8 cellular contexts compared by ENCODE assay signal in genomic region chr17:81518113-81518784, GRCh38. TPM values are rescaled to one million over a fixed set of nuclear protein-coding genes. Genes with fewer than 3 reads are reported as not detected.
A peak's percentile ranks its signal among the peaks of the same experiment; 100 is the strongest.
DNase-seq lines count a peak whose midpoint lies in the region; ATAC-seq and TF ChIP-seq lines count a peak whose summit lies in the region.

No MANE protein-coding gene starts in this region.

- H3K36me3 ChIP-seq in mucosa of stomach (ENCODE audit: control insufficient read depth, insufficient read depth, low read length) (no peaks in the 10 kb centered on the region), A673 (ENCODE audit: insufficient read depth, low read length, poor library complexity, severe bottlenecking) (no peaks in the 10 kb centered on the region)

- H3K27me3 ChIP-seq in AG04450 (ENCODE audit: control insufficient read depth, insufficient read depth, low read length) (peaks cover 2% of the 10 kb centered on the region), mucosa of stomach (ENCODE audit: control insufficient read depth, insufficient read depth, low read length) (peaks cover 9% of the 10 kb centered on the region), A673 (replicated peaks; ENCODE audit: insufficient read depth, low read depth, low read length, poor library complexity) (no peaks in the 10 kb centered on the region)

- BruUV-seq in A673 (replicated peaks; lab: Mats Ljungman, UMichigan) = no TSS peak

- H3K4me1 ChIP-seq in mucosa of stomach (ENCODE audit: control insufficient read depth, insufficient read depth, low read length) (peaks cover 49% of the 10 kb centered on the region), A673 (ENCODE audit: insufficient read depth, low read length, poor library complexity, severe bottlenecking) (peaks cover 21% of the 10 kb centered on the region)

- H3K9me3 ChIP-seq in AG04450 (ENCODE audit: control insufficient read depth, insufficient read depth, low read length) (no peaks in the 10 kb centered on the region; the same call in 1 of the 2 replicates), mucosa of stomach (ENCODE audit: control insufficient read depth, low read length) (no peaks in the 10 kb centered on the region), A673 (ENCODE audit: low read depth, low read length, poor library complexity, severe bottlenecking) (no peaks in the 10 kb centered on the region)

- peak overlapping the region; percentile 22 for H3K9ac ChIP-seq in mucosa of stomach (ENCODE audit: low read length)

- intact Hi-C loops in A673 (cut with micrococcal nuclease; ENCODE audit: unreplicated experiment) = loop anchor here (5.0 to 10.0 kb wide), 2 partner anchors 34 to 87 kb away; partner anchors contain the start of gene FAAP100

- TF ChIP-seq CTCF in AG04450 (IDR thresholded peaks at IDR 0.05; ENCODE audit: low read depth, low read length) (no peak), HFF-Myc (IDR thresholded peaks at IDR 0.05; ENCODE audit: low read depth, low read length, missing control alignments) (no peak), A673 (conservative IDR thresholded peaks at IDR 0.05; ENCODE audit: low read depth, low read length) (no peak)

- DNase-seq in AG04450 (ENCODE audit: low read depth, low spot score) (no peak), HFF-Myc (ENCODE audit: extremely low read depth, low read depth) (no peak), T47D (ENCODE audit: low read depth in 1 of 2, low spot score in 1 of 2) (peak; percentile 62 to 84), RPMI8226 (no peak), GM19240 (ENCODE audit: insufficient read length, low spot score) (no peak), A673 (ENCODE audit: low spot score) (no peak)

- H3K27ac ChIP-seq in AG04450 (ENCODE audit: low read depth, low read length) (peak overlapping the region; percentile 11), A673 (ENCODE audit: low read depth, low read length, poor library complexity, severe bottlenecking) (no peak overlapping the region)

- H3K4me3 ChIP-seq in AG04450 (ENCODE audit: low read depth, low read length) (peak overlapping the region; percentile 51), HFF-Myc (replicated peaks; ENCODE audit: low read depth, low read length) (peak overlapping the region; percentile 33), mucosa of stomach (ENCODE audit: low read length) (no peak overlapping the region), A673 (ENCODE audit: low read depth, low read length, poor library complexity, severe bottlenecking) (no peak overlapping the region)

- POLR2A ChIA-PET in AG04450 (lab: Yijun Ruan, JAX) = interaction anchor here (0.8 to 1.0 kb wide), 2 partner anchors 20 to 123 kb away, joined by 3 read pairs; partner anchors contain the start of gene BAHCC1
- POLR2A ChIA-PET in A673 (lab: Charles Lee; ENCODE audit: low non-redundant PET) = no interaction called here

- CTCF ChIA-PET in AG04450 (lab: Charles Lee) = interaction anchor here (0.6 to 2.7 kb wide), 2 partner anchors 69 to 83 kb away, joined by 7 to 19 read pairs; no protein-coding TSS in a partner anchor
- CTCF ChIA-PET in A673 (lab: Charles Lee) = no interaction called here

- no peak for ATAC-seq in GM18502 (IDR thresholded peaks at IDR 0.05; ENCODE audit: poor library complexity, unreplicated experiment)

- in situ Hi-C loops in T47D (cut with HindIII; ENCODE audit: low pct_unique_long_range_greater_than_20kb, low sequenced_read_pairs) = no loop called here

RNA-seq across cellular contexts. Expression of gene ACTG1, which starts 5.7 kb away (rescaled TPM):
- polyA plus RNA-seq in AG04450 (2011; rRNA removed) = 2,721 and 3,607 TPM in 2 replicates
- 3,368 and 4,319 TPM in 2 replicates for polyA minus RNA-seq in AG04450 (2011; rRNA and poly(A)+ RNA removed)
- 2,855 and 3,247 TPM in 2 replicates for total RNA-seq in A673 (2021)

RNA-seq across cellular contexts. Expression of gene FSCN2, which starts 9.9 kb away (rescaled TPM):
- 0.26 and 0.41 TPM in 2 replicates for polyA plus RNA-seq in AG04450 (2011; rRNA removed)
- polyA minus RNA-seq in AG04450 (2011; rRNA and poly(A)+ RNA removed) = 1.0 TPM in 1 of 2 replicates, not detected in the other
- total RNA-seq in A673 (2021) = 0.26 and 0.31 TPM in 2 replicates

RNA-seq across cellular contexts. Expression of gene FAAP100, which starts 33.9 kb away (rescaled TPM):
- 5.3 and 8.3 TPM in 2 replicates for polyA plus RNA-seq in AG04450 (2011; rRNA removed)
- polyA minus RNA-seq in AG04450 (2011; rRNA and poly(A)+ RNA removed) = 6.0 and 6.7 TPM in 2 replicates
- total RNA-seq in A673 (2021) = 49.4 and 49.5 TPM in 2 replicates

Comparison
In these comparisons a context has a peak if more than half of its experiments do, and no peak if none do; other contexts are left out.
1. DNase-seq: peak in T47D (2 of 2); none in AG04450 (single experiment), HFF-Myc (single experiment), RPMI8226 (single experiment), GM19240 (single experiment) and A673 (single experiment).
2. H3K4me3 ChIP-seq: peak in AG04450 (single experiment) and HFF-Myc (single experiment); none in mucosa of stomach (single experiment) and A673 (single experiment).